In genomic region chr3:173502983-173503568, GRCh38 we compare ENCODE assay signal across 1 cellular context.
TF ChIP-seq lines count a peak whose summit lies in the region.

No MANE protein-coding gene starts in this region.

TF ChIP-seq in IMR-90, 13 proteins besides CTCF, POLR2A, EP300 and RAD21 (continued from another document):
- TF ChIP-seq, protein P1, sequence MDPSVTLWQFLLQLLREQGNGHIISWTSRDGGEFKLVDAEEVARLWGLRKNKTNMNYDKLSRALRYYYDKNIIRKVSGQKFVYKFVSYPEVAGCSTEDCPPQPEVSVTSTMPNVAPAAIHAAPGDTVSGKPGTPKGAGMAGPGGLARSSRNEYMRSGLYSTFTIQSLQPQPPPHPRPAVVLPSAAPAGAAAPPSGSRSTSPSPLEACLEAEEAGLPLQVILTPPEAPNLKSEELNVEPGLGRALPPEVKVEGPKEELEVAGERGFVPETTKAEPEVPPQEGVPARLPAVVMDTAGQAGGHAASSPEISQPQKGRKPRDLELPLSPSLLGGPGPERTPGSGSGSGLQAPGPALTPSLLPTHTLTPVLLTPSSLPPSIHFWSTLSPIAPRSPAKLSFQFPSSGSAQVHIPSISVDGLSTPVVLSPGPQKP (IDR thresholded peaks at IDR 0.05; ENCODE audit: borderline replicate concordance, low read depth, low read length) = no peak
- TF ChIP-seq RCOR1 (IDR thresholded peaks at IDR 0.05; ENCODE audit: insufficient replicate concordance, low read length) = no peak
- TF ChIP-seq MAZ (IDR thresholded peaks at IDR 0.05; ENCODE audit: borderline replicate concordance, low read depth, low read length) = no peak
TF ChIP-seq in IMR-90: peak in this region for 0.
